ENCODE assay signal across 12 cellular contexts in genomic region chr3:48268936-48269551, GRCh38. TPM values are rescaled to one million over a fixed set of nuclear protein-coding genes. Genes with fewer than 3 reads are reported as not detected.
A peak's percentile ranks its signal among the peaks of the same experiment; 100 is the strongest.
DNase-seq lines count a peak whose midpoint lies in the region; ATAC-seq, FAIRE-seq and TF ChIP-seq lines count a peak whose summit lies in the region.
"Had no signal": no experiment of that assay in that cellular context is flagged by ENCODE, and none has a peak within 500 bp of the region (broad histone marks: within the 10 kb centered on the region; RNA-seq: fewer than 3 reads in every experiment).

No MANE protein-coding gene starts in this region.

- 62% methylated on average over 23 of the region's 23 CpGs for WGBS in smooth muscle cell (ENCODE audit: low lambda C conversion rate)

- no peaks in the 10 kb centered on the region for H3K36me3 ChIP-seq in smooth muscle cell (ENCODE audit: low read depth)

- H3K9ac ChIP-seq in smooth muscle cell (ENCODE audit: low read depth) = no peak overlapping the region

- H2AFZ ChIP-seq in smooth muscle cell (ENCODE audit: low read depth) = no peak overlapping the region

- intact Hi-C loops in left cardiac atrium (cut with DNase I) = no loop called here
- intact Hi-C loops in Right ventricle myocardium inferior (cut with DNase I) = no loop called here
- intact Hi-C loops in dorsolateral prefrontal cortex (cut with DNase I) = no loop called here

- H3K79me2 ChIP-seq in smooth muscle cell (ENCODE audit: low read depth) = no peaks in the 10 kb centered on the region

- H3K4me1 ChIP-seq in smooth muscle cell (ENCODE audit: low read depth) = no peaks in the 10 kb centered on the region
- H3K4me1 ChIP-seq: A549 had no signal

- H3K4me2 ChIP-seq in smooth muscle cell = peak overlapping the region; percentile 15
- H3K4me2 ChIP-seq: A549 had no signal

- no peaks in the 10 kb centered on the region for H3F3A ChIP-seq in smooth muscle cell (ENCODE audit: low read depth)

- no peak for FAIRE-seq in RCC 7860 (lab: Jason Lieb, UNC)
- FAIRE-seq: A549, GM18507 had no signal

- no peaks in the 10 kb centered on the region for H4K20me1 ChIP-seq in smooth muscle cell (ENCODE audit: low read depth)

- no peak for TF ChIP-seq CTCF in dorsolateral prefrontal cortex (IDR thresholded peaks at IDR 0.05 in 54 of 56, conservative IDR thresholded peaks at IDR 0.05 in 2 of 56; ENCODE audit: low read depth in 1 of 56, partially characterized antibody in 56 of 56)
- no peak for TF ChIP-seq CTCF in smooth muscle cell (IDR thresholded peaks at IDR 0.05; ENCODE audit: borderline replicate concordance, insufficient read depth, poor library complexity, severe bottlenecking)

- DNase-seq in left cardiac atrium (no peak), Right ventricle myocardium inferior (ENCODE audit: missing footprints) (no peak), dorsolateral prefrontal cortex (peak in 8 of 10 donors; percentile 58 to 87 (median 80)), smooth muscle cell (lab: John Stamatoyannopoulos, UW; ENCODE audit: unreplicated experiment) (no peak), GOT3 (lab: John Stamatoyannopoulos, UW) (no peak), RCC 7860 (ENCODE audit: low spot score) (no peak)
- DNase-seq: NCI-H1694 had no signal

- H3K4me3 ChIP-seq in dorsolateral prefrontal cortex (no peak overlapping the region), smooth muscle cell (no peak overlapping the region)
- H3K4me3 ChIP-seq: A549 had no signal

- H3K27ac ChIP-seq in dorsolateral prefrontal cortex (peak overlapping the region in 4 of 59 donors; percentile 9 to 81 (median 22)), smooth muscle cell (ENCODE audit: low read depth) (peak overlapping the region; percentile 56)
- H3K27ac ChIP-seq: A549 had no signal

- ATAC-seq in left cardiac atrium (peak; percentile 20 to 50), Right ventricle myocardium inferior (no peak), GM19395 (IDR thresholded peaks at IDR 0.05; ENCODE audit: unreplicated experiment) (no peak), GM21737 (IDR thresholded peaks at IDR 0.05; ENCODE audit: unreplicated experiment) (no peak)
- ATAC-seq: A549 had no signal

- H3K9me3 ChIP-seq in smooth muscle cell (replicated peaks; ENCODE audit: low read depth) = no peaks in the 10 kb centered on the region
- H3K9me3 ChIP-seq: A549 had no signal

- no peaks in the 10 kb centered on the region for H3K27me3 ChIP-seq in dorsolateral prefrontal cortex
- H3K27me3 ChIP-seq in smooth muscle cell (ENCODE audit: low read depth) = no peaks in the 10 kb centered on the region

RNA-seq across cellular contexts. Expression of gene ZNF589, which starts 28.1 kb away (rescaled TPM):
- total RNA-seq in left cardiac atrium = 1 to 10 TPM; 8.2 to 9.2 TPM
- 6.2 TPM for total RNA-seq in Right ventricle myocardium inferior
- 10 to 100 TPM; 15.7 to 37.4 (median 23.2) TPM for total RNA-seq in dorsolateral prefrontal cortex
- 1.4 and 2.7 TPM in 2 replicates for total RNA-seq in smooth muscle cell
- 1.6 and 3.3 TPM in 2 replicates for polyA plus RNA-seq in smooth muscle cell

RNA-seq across cellular contexts. Expression of gene NME6, which starts 32.1 kb away (rescaled TPM):
- total RNA-seq in left cardiac atrium (10 to 100 TPM; 19.0 to 20.0 TPM), Right ventricle myocardium inferior (20.0 TPM), dorsolateral prefrontal cortex (10 to 100 TPM; 10.3 to 28.1 (median 17.3) TPM), smooth muscle cell (19.0 and 22.7 TPM in 2 replicates)
- polyA plus RNA-seq in smooth muscle cell = 37.6 and 40.4 TPM in 2 replicates

RNA-seq across cellular contexts. Expression of gene CAMP, which starts 45.7 kb away (rescaled TPM):
- total RNA-seq in left cardiac atrium (1 to 10 TPM in 1 of 2 donors, under 1 TPM in 1; 0.34 to 2.6 TPM), Right ventricle myocardium inferior (1.5 TPM), dorsolateral prefrontal cortex (under 1 TPM in 1 of 120 experiments, not detected in 119; 0.88 TPM), smooth muscle cell (not detected in 2 replicates)
- not detected in 2 replicates for polyA plus RNA-seq in smooth muscle cell
- total RNA-seq: mesothelial cell of epicardium had no signal
- polyA plus RNA-seq: A549 had no signal

Comparison
In these comparisons a context has a peak if more than half of its experiments do, and no peak if none do; other contexts are left out.
1. ATAC-seq: peak in left cardiac atrium (2 of 2); none in Right ventricle myocardium inferior (single experiment), GM19395 (single experiment) and GM21737 (single experiment).
2. DNase-seq: peak in dorsolateral prefrontal cortex (8 of 10); none in left cardiac atrium (single experiment), Right ventricle myocardium inferior (single experiment), smooth muscle cell (single experiment), GOT3 (single experiment) and RCC 7860 (single experiment).